Comparison of ENCODE assay signal across 18 cellular contexts in the genomic region with DNA sequence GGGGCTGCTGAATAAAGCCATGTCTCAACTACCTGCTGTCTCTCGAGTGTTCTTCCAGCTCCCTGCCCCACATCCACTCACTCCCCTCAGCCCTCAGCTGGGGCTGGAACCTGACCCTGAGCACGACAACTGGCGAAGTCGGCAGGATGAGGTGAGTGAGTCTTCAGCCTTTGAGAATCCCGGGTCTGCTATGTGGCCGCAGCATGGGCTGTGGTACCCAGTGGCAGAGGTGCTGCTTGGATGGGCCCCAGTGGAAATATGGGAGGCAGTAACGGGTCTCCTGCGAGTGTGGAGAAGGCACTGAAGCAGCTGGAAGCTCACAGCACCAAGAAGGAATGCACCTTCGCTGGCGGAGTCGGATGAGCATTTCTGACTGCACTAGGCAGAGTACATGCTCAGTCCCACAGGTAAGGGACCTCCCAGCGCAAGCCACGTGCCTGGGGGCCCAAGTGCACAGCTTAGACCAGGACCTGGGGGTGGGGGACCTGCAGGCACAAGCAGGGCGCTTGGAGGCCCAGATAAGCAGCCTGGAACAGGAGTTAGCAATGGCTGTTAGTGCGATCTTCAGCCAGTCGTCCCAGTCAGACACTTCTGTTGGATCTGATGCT.
A peak's percentile ranks its signal among the peaks of the same experiment; 100 is the strongest.
DNase-seq lines count a peak whose midpoint lies in the region; ATAC-seq and TF ChIP-seq lines count a peak whose summit lies in the region.
"Had no signal": no experiment of that assay in that cellular context is flagged by ENCODE, and none has a peak within 500 bp of the region (broad histone marks: within the 10 kb centered on the region; RNA-seq: fewer than 3 reads in every experiment).

No MANE protein-coding gene starts in this region.

- no peak overlapping the region for H3K27ac Mint-ChIP-seq in CD4-positive, alpha-beta T cell
- H3K27ac Mint-ChIP-seq: activated CD4-positive, alpha-beta T cell treated with anti-CD3 and anti-CD28 coated beads, Interleukin-2, amount 10 ng/mL, durations not matched to agents 7 days and 5 days; activated CD8-positive, alpha-beta memory T cell treated with anti-CD3 and anti-CD28 coated beads, Interleukin-2, amount 10 ng/mL, durations not matched to agents 7 days and 5 days; activated naive CD4-positive, alpha-beta T cell treated with anti-CD3 and anti-CD28 coated beads, Interleukin-2, amount 10 ng/mL, durations not matched to agents 7 days and 5 days; activated T-cell treated with anti-CD3 and anti-CD28 coated beads, Interleukin-2, amount 50 U/mL, for 72 hours had no signal

- TF ChIP-seq CTCF in ascending aorta (IDR thresholded peaks at IDR 0.05) (no peak), thoracic aorta (IDR thresholded peaks at IDR 0.05) (no peak)
- TF ChIP-seq CTCF in CD4-positive, alpha-beta T cell (IDR thresholded peaks at IDR 0.05): no peak

- POLR2A ChIA-PET in CD4-positive, alpha-beta T cell (lab: Charles Lee): no interaction called here

- H3K4me1 Mint-ChIP-seq in CD4-positive, alpha-beta T cell (ENCODE audit: low read depth): no peaks in the 10 kb centered on the region

- no peaks in the 10 kb centered on the region for H3K36me3 Mint-ChIP-seq in CD4-positive, alpha-beta T cell (ENCODE audit: low read depth)
- H3K36me3 Mint-ChIP-seq: activated CD8-positive, alpha-beta memory T cell treated with anti-CD3 and anti-CD28 coated beads, Interleukin-2, amount 10 ng/mL, durations not matched to agents 7 days and 5 days; activated naive CD4-positive, alpha-beta T cell treated with anti-CD3 and anti-CD28 coated beads, Interleukin-2, amount 10 ng/mL, durations not matched to agents 7 days and 5 days had no signal

- H3K27ac ChIP-seq in GM23248 (no peak overlapping the region), ascending aorta (peak overlapping the region; percentile 76 to 87), thoracic aorta (peak overlapping the region; percentile 62 to 70)
- H3K27ac ChIP-seq in CD4-positive, alpha-beta T cell (ENCODE audit: low read depth, low read length): no peak overlapping the region

- H4K20me1 ChIP-seq in GM23248 (ENCODE audit: insufficient read depth): no peaks in the 10 kb centered on the region

- peak overlapping the region; percentile 40; the same call in 1 of the 2 replicates for H2AFZ ChIP-seq in GM23248

- no peaks in the 10 kb centered on the region for H3K27me3 ChIP-seq in GM23248 (replicated peaks; ENCODE audit: insufficient read depth)
- H3K27me3 ChIP-seq in ascending aorta: no peaks in the 10 kb centered on the region
- no peaks in the 10 kb centered on the region for H3K27me3 ChIP-seq in thoracic aorta (replicated peaks; ENCODE audit: insufficient read depth)
- no peaks in the 10 kb centered on the region for H3K27me3 ChIP-seq in CD4-positive, alpha-beta T cell (ENCODE audit: control insufficient read depth, insufficient read depth, low read length)

- no peak for DNase-seq in GM23248
- DNase-seq in ascending aorta (ENCODE audit: low spot score in 2 of 2): no peak
- peak; percentile 19 for DNase-seq in left kidney (ENCODE audit: low read depth, low spot score)
- DNase-seq in thoracic aorta (ENCODE audit: low spot score): no peak
- DNase-seq in SKM-1 treated with dmso at 0.1 percent for 144 hours (lab: John Stamatoyannopoulos, UW; ENCODE audit: unreplicated experiment): no peak
- DNase-seq in NCI-H1092 treated with DMSO at 0.1 percent for 48 hours (lab: John Stamatoyannopoulos, UW): no peak
- DNase-seq in CD4-positive, alpha-beta T cell: no peak
- DNase-seq: activated CD4-positive, alpha-beta T cell treated with anti-CD3 and anti-CD28 coated beads, Interleukin-2, amount 10 ng/mL, durations not matched to agents 7 days and 5 days; activated CD8-positive, alpha-beta memory T cell treated with anti-CD3 and anti-CD28 coated beads, Interleukin-2, amount 10 ng/mL, durations not matched to agents 7 days and 5 days; activated naive CD4-positive, alpha-beta T cell treated with anti-CD3 and anti-CD28 coated beads, Interleukin-2, amount 10 ng/mL, durations not matched to agents 7 days and 5 days; activated T-cell treated with anti-CD3 and anti-CD28 coated beads, Interleukin-2, amount 50 U/mL, for 72 hours; amniotic stem cell; DMS153; MM.1S; NCI-H1436 treated with DMSO at 0.1 percent for 48 hours; NCI-H526 treated with DMSO at 0.1 percent for 48 hours; occipital lobe had no signal

- no peaks in the 10 kb centered on the region for H3K9me3 Mint-ChIP-seq in CD4-positive, alpha-beta T cell
- H3K9me3 Mint-ChIP-seq: activated CD4-positive, alpha-beta T cell treated with anti-CD3 and anti-CD28 coated beads, Interleukin-2, amount 10 ng/mL, durations not matched to agents 7 days and 5 days; activated naive CD4-positive, alpha-beta T cell treated with anti-CD3 and anti-CD28 coated beads, Interleukin-2, amount 10 ng/mL, durations not matched to agents 7 days and 5 days; activated T-cell treated with anti-CD3 and anti-CD28 coated beads, Interleukin-2, amount 50 U/mL, for 72 hours had no signal

- no peak overlapping the region for H3K4me3 ChIP-seq in GM23248
- no peak overlapping the region for H3K4me3 ChIP-seq in ascending aorta
- H3K4me3 ChIP-seq in thoracic aorta: no peak overlapping the region

- peaks cover 33% of the 10 kb centered on the region for H3K4me1 ChIP-seq in GM23248 (ENCODE audit: insufficient read depth)
- peaks cover 5 to 28% of the 10 kb centered on the region in 2 donors for H3K4me1 ChIP-seq in ascending aorta
- peaks cover 12 to 28% of the 10 kb centered on the region in 2 donors for H3K4me1 ChIP-seq in thoracic aorta (ENCODE audit: control insufficient read depth in 1 of 2, low read depth in 2 of 2)

- CTCF ChIA-PET in CD4-positive, alpha-beta T cell (lab: Charles Lee): no interaction called here

- H3K27me3 Mint-ChIP-seq in CD4-positive, alpha-beta T cell: peaks cover 10% of the 10 kb centered on the region

- H3F3A ChIP-seq in GM23248 (ENCODE audit: insufficient read depth): peaks cover 27% of the 10 kb centered on the region

- no peak overlapping the region for H3K4me3 Mint-ChIP-seq in CD4-positive, alpha-beta T cell
- H3K4me3 Mint-ChIP-seq: activated CD4-positive, alpha-beta T cell treated with anti-CD3 and anti-CD28 coated beads, Interleukin-2, amount 10 ng/mL, durations not matched to agents 7 days and 5 days; activated CD8-positive, alpha-beta memory T cell treated with anti-CD3 and anti-CD28 coated beads, Interleukin-2, amount 10 ng/mL, durations not matched to agents 7 days and 5 days; activated naive CD4-positive, alpha-beta T cell treated with anti-CD3 and anti-CD28 coated beads, Interleukin-2, amount 10 ng/mL, durations not matched to agents 7 days and 5 days; activated T-cell treated with anti-CD3 and anti-CD28 coated beads, Interleukin-2, amount 50 U/mL, for 72 hours had no signal

- intact Hi-C loops in ascending aorta (cut with DNase I): loop anchor here (10.0 kb wide), 1 partner anchor 225 kb away; a partner anchor contains a TSS
- intact Hi-C loops in CD4-positive, alpha-beta T cell (cut with DNase I, micrococcal nuclease): loop anchor here (5.0 kb wide), 2 partner anchors 67 to 112 kb away; no protein-coding TSS in a partner anchor

- H3K9ac ChIP-seq in GM23248: no peak overlapping the region
- H3K9ac ChIP-seq: SK-N-SH had no signal

- H3K9me2 ChIP-seq in GM23248 (ENCODE audit: insufficient read depth): no peaks in the 10 kb centered on the region
- H3K9me2 ChIP-seq: SK-N-SH had no signal

- in situ Hi-C loops in GM23248 (cut with MboI): loop anchor here (10.0 kb wide), 2 partner anchors 105 to 225 kb away; a partner anchor contains a TSS

- H3K4me2 ChIP-seq in GM23248 (ENCODE audit: unreplicated experiment): no peak overlapping the region

- no peaks in the 10 kb centered on the region for H3K9me3 ChIP-seq in GM23248 (ENCODE audit: low read depth)
- H3K9me3 ChIP-seq in ascending aorta: no peaks in the 10 kb centered on the region
- no peaks in the 10 kb centered on the region for H3K9me3 ChIP-seq in thoracic aorta
- no peaks in the 10 kb centered on the region for H3K9me3 ChIP-seq in CD4-positive, alpha-beta T cell (ENCODE audit: control insufficient read depth, low read length)
- H3K9me3 ChIP-seq: SK-N-SH had no signal

- no peaks in the 10 kb centered on the region for H3K36me3 ChIP-seq in GM23248 (ENCODE audit: low read depth)
- no peaks in the 10 kb centered on the region for H3K36me3 ChIP-seq in ascending aorta
- H3K36me3 ChIP-seq in thoracic aorta: no peaks in the 10 kb centered on the region

- no peaks in the 10 kb centered on the region for H3K79me2 ChIP-seq in GM23248 (ENCODE audit: insufficient read depth)

- ATAC-seq in thoracic aorta (ENCODE audit: insufficient number of reproducible peaks, low FRiP score, low read depth): no peak
- ATAC-seq in CD4-positive, alpha-beta T cell (ENCODE audit: poor library complexity): no peak
- ATAC-seq: activated CD8-positive, alpha-beta memory T cell treated with anti-CD3 and anti-CD28 coated beads, Interleukin-2, amount 10 ng/mL, durations not matched to agents 7 days and 5 days; activated T-cell treated with anti-CD3 and anti-CD28 coated beads, Interleukin-2, amount 50 U/mL, for 72 hours had no signal

- WGBS in GM23248 (ENCODE audit: low coverage in 1 of 2, low lambda C conversion rate in 2 of 2, missing lambda C conversion rate in 2 of 2), 2 experiments: 73% methylated on average over 14 to 16 of the region's 16 CpGs

Comparison
In these comparisons a context has a peak if more than half of its experiments do, and no peak if none do; other contexts are left out.
1. H3K27ac ChIP-seq: peak in ascending aorta (2 of 2) and thoracic aorta (2 of 2); none in GM23248 (single experiment) and CD4-positive, alpha-beta T cell (single experiment).